In the genomic region with DNA sequence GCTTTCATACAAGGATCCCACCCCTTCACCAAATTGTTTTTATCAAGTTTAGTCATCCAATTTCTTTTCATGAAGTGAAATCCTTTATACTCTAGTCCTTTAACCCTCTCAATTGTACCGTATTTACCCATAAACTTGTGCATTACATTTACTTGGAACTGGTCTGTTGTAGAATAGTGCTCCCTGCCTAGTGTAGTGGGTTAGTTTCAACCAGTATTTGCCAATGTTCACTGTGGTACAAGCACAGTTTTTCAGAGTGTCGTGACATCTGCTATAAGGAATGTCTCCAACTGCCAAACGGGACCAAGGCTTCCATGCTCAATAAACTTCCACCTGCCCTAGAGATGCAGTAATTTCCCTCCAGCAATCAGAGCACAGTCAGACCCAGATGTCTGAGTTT, we compare ENCODE assay signal across 23 cellular contexts.
DNase-seq lines count a peak whose midpoint lies in the region; ATAC-seq, FAIRE-seq and TF ChIP-seq lines count a peak whose summit lies in the region.
"Had no signal": no experiment of that assay in that cellular context is flagged by ENCODE, and none has a peak within 500 bp of the region (broad histone marks: within the 10 kb centered on the region; RNA-seq: fewer than 3 reads in every experiment).

No MANE protein-coding gene starts in this region.

- CTCF ChIA-PET in K562 (lab: Yijun Ruan, JAX; ENCODE audit: low intra/inter-chr PET ratio): no interaction called here

- no TSS peak for BruUV-seq in K562 (replicated peaks; lab: Mats Ljungman, UMichigan)

- TF ChIP-seq RAD21 in K562 (CRISPR knock-in tag; conservative IDR thresholded peaks at IDR 0.05 in 1 of 2, IDR thresholded peaks at IDR 0.05 in 1 of 2): no peak

- H3K27me3 ChIP-seq in K562 (ENCODE audit: control insufficient read depth in 2 of 2, insufficient read depth in 2 of 2, low read length in 2 of 2) (no peaks in the 10 kb centered on the region; a peak in 1 of 5 replicates), right cardiac atrium (ENCODE audit: control insufficient read depth, insufficient read depth) (no peaks in the 10 kb centered on the region)
- H3K27me3 ChIP-seq: BLaER1 treated with 17β-estradiol and CSF1 and Interleukin-3, amounts not matched to agents 10 nM and 100 nM had no signal

- intact Hi-C loops in K562 (cut with micrococcal nuclease): no loop called here
- intact Hi-C loops in right cardiac atrium (cut with DNase I): no loop called here

- H3K4me1 ChIP-seq in K562 (replicated peaks in 1 of 2; ENCODE audit: control insufficient read depth in 2 of 2, insufficient read depth in 2 of 2, low read length in 2 of 2): no peaks in the 10 kb centered on the region
- no peaks in the 10 kb centered on the region for H3K4me1 ChIP-seq in right cardiac atrium (ENCODE audit: control insufficient read depth, insufficient read depth, low read length)
- H3K4me1 ChIP-seq: BLaER1 treated with 17β-estradiol and CSF1 and Interleukin-3, amounts not matched to agents 10 nM and 100 nM had no signal

- no peak overlapping the region for H3K27ac ChIP-seq in K562 (ENCODE audit: extremely low read depth, low read depth, low read length)
- no peak overlapping the region for H3K27ac ChIP-seq in right cardiac atrium (ENCODE audit: low read length)
- H3K27ac ChIP-seq: 22Rv1; BLaER1 treated with 17β-estradiol and CSF1 and Interleukin-3, amounts not matched to agents 10 nM and 100 nM had no signal

- in situ Hi-C loops in G401 (cut with HindIII; ENCODE audit: low sequenced_read_pairs) (no loop called here), K562 (cut with MboI) (no loop called here)

- H4K20me1 ChIP-seq in K562 (replicated peaks; ENCODE audit: control insufficient read depth, insufficient read depth, low read length): no peaks in the 10 kb centered on the region
- H4K20me1 ChIP-seq: BLaER1 treated with 17β-estradiol and CSF1 and Interleukin-3, amounts not matched to agents 10 nM and 100 nM had no signal

- TF ChIP-seq POLR2A in K562 (conservative IDR thresholded peaks at IDR 0.05): no peak

- 0% methylated on average over 3 of the region's 3 CpGs for WGBS in K562 (ENCODE audit: insufficient coverage, low coverage, missing lambda C conversion rate)
- 81% methylated on average over 3 of the region's 3 CpGs for WGBS in right cardiac atrium

- no peaks in the 10 kb centered on the region for H3K79me2 ChIP-seq in K562 (ENCODE audit: control insufficient read depth, insufficient read depth, low read length)

- ATAC-seq in K562 (no peak), right cardiac atrium (no peak)
- ATAC-seq: CD8-positive, alpha-beta T cell; Right ventricle myocardium inferior had no signal

- no peak for TF ChIP-seq CTCF in K562 (IDR thresholded peaks at IDR 0.05 in 2 of 3, conservative IDR thresholded peaks at IDR 0.05 in 1 of 3; ENCODE audit: insufficient read depth in 2 of 3, low read depth in 1 of 3, low read length in 3 of 3)

- H3K9ac ChIP-seq in K562 (ENCODE audit: insufficient read depth in 1 of 2, low read depth in 2 of 2, low read length in 2 of 2): no peak overlapping the region
- H3K9ac ChIP-seq: BLaER1 treated with 17β-estradiol and CSF1 and Interleukin-3, amounts not matched to agents 10 nM and 100 nM had no signal

- H2AFZ ChIP-seq in K562 (ENCODE audit: low read depth, low read length): no peak overlapping the region

- H3K9me1 ChIP-seq in K562 (ENCODE audit: control insufficient read depth, insufficient read depth, low read length): no peaks in the 10 kb centered on the region

- no peak for TF ChIP-seq EP300 in K562 (IDR thresholded peaks at IDR 0.05; ENCODE audit: low read length)

- POLR2A ChIA-PET in K562 (lab: Yijun Ruan, JAX): no interaction called here

- H3K4me3 ChIP-seq in K562 (no peak overlapping the region), right cardiac atrium (ENCODE audit: low read length) (no peak overlapping the region)
- H3K4me3 ChIP-seq: BLaER1 treated with 17β-estradiol and CSF1 and Interleukin-3, amounts not matched to agents 10 nM and 100 nM; MG63 had no signal

- no peaks in the 10 kb centered on the region for H3K36me3 ChIP-seq in K562 (ENCODE audit: control insufficient read depth, insufficient read depth, low read length)
- H3K36me3 ChIP-seq: BLaER1 treated with 17β-estradiol and CSF1 and Interleukin-3, amounts not matched to agents 10 nM and 100 nM; MG63 had no signal

- H3K9me3 ChIP-seq in K562 (replicated peaks; ENCODE audit: control insufficient read depth, insufficient read depth, low read depth, low read length) (no peaks in the 10 kb centered on the region), right cardiac atrium (ENCODE audit: control insufficient read depth, low read length) (no peaks in the 10 kb centered on the region)
- H3K9me3 ChIP-seq: BLaER1 treated with 17β-estradiol and CSF1 and Interleukin-3, amounts not matched to agents 10 nM and 100 nM; MG63 had no signal

- peak; percentile 51 for FAIRE-seq in K562 (lab: Jason Lieb, UNC)
- FAIRE-seq: H54, RCC 7860 had no signal

- DNase-seq in DMS 273 (lab: John Stamatoyannopoulos, UW; ENCODE audit: unreplicated experiment) (peak; percentile 24), DMS 273 treated with DMSO at 0.1 percent for 48 hours (lab: John Stamatoyannopoulos, UW) (no peak), G401 (ENCODE audit: low spot score) (peak; percentile 21), K562 (ENCODE audit: extremely low read depth in 1 of 4, low spot score in 3 of 4) (no peak), left kidney (ENCODE audit: low read depth, low spot score) (peak; percentile 15), SHP77 (lab: John Stamatoyannopoulos, UW) (no peak), right cardiac atrium (no peak)
- DNase-seq in activated CD4-positive, CD25-positive, alpha-beta regulatory T cell (lab: John Stamatoyannopoulos, UW): no peak
- DNase-seq: ACHN; CD8-positive, alpha-beta T cell; Kasumi-1; MG63; NCI-H1048; NCI-H1436; NCI-H2029; NCI-H345; NCI-H524; NCI-H774 had no signal

- no peak overlapping the region for H3K4me2 ChIP-seq in K562 (ENCODE audit: insufficient read depth, low read length)
- H3K4me2 ChIP-seq: BLaER1 treated with 17β-estradiol and CSF1 and Interleukin-3, amounts not matched to agents 10 nM and 100 nM had no signal

TF ChIP-seq in K562, 482 proteins besides CTCF, POLR2A, EP300 and RAD21 (continues in another document):
- no peak for TF ChIP-seq SRSF1 (IDR thresholded peaks at IDR 0.05; ENCODE audit: low read depth, low read length)

Comparison
In these comparisons a context has a peak if more than half of its experiments do, and no peak if none do; other contexts are left out.
1. DNase-seq: peak in DMS 273 (single experiment), G401 (single experiment) and left kidney (single experiment); none in DMS 273 treated with DMSO at 0.1 percent for 48 hours (single experiment), K562 (0 of 4), SHP77 (0 of 2), activated CD4-positive, CD25-positive, alpha-beta regulatory T cell (0 of 4) and right cardiac atrium (0 of 3).